ENCODE assay signal across 9 cellular contexts in genomic region chr6:42405025-42405424, GRCh38. TPM values are rescaled to one million over a fixed set of nuclear protein-coding genes. Genes with fewer than 3 reads are reported as not detected.
DNase-seq lines count a peak whose midpoint lies in the region; ATAC-seq and TF ChIP-seq lines count a peak whose summit lies in the region.
"Had no signal": no experiment of that assay in that cellular context is flagged by ENCODE, and none has a peak within 500 bp of the region (broad histone marks: within the 10 kb centered on the region; RNA-seq: fewer than 3 reads in every experiment).

No MANE protein-coding gene starts in this region.

- H3K79me2 ChIP-seq in mammary epithelial cell (ENCODE audit: insufficient read depth, low read length) = peaks cover 14% of the 10 kb centered on the region

- H3K4me2 ChIP-seq in mammary epithelial cell (ENCODE audit: insufficient read depth, low read depth, low read length) = peak overlapping the region; percentile 31

- no peaks in the 10 kb centered on the region for H4K20me1 ChIP-seq in mammary epithelial cell (ENCODE audit: insufficient read depth, low read length)

- DNase-seq in stimulated activated naive CD8-positive, alpha-beta T cell treated with anti-CD3 and anti-CD28 coated beads, Interleukin-15, amount 100 ng/mL, for 72 hours = no peak
- DNase-seq in stimulated activated naive CD8-positive, alpha-beta T cell treated with anti-CD3 and anti-CD28 coated beads, Interleukin-15, Interleukin-2, amounts not matched to agents 100 U/mL and 50 U/mL, for 24 hours = no peak
- no peak for DNase-seq in mammary epithelial cell
- no peak for DNase-seq in ACHN
- DNase-seq in posterior vena cava (ENCODE audit: low spot score) = no peak
- no peak for DNase-seq in DMS 273 (lab: John Stamatoyannopoulos, UW; ENCODE audit: unreplicated experiment)
- no peak for DNase-seq in NCI-H2081 (lab: John Stamatoyannopoulos, UW)
- DNase-seq: NCI-H2171 treated with DMSO at 0.1 percent for 48 hours had no signal

- no peak for TF ChIP-seq CTCF in mammary epithelial cell (conservative IDR thresholded peaks at IDR 0.05 in 1 of 2, IDR thresholded peaks at IDR 0.05 in 1 of 2; ENCODE audit: extremely low read depth in 1 of 2, insufficient read depth in 1 of 2, low read depth in 1 of 2, low read length in 2 of 2)

- H3K4me3 ChIP-seq in mammary epithelial cell (replicated peaks in 1 of 3; ENCODE audit: insufficient read depth in 1 of 3, low read depth in 2 of 3, low read length in 3 of 3) = no peak overlapping the region
- H3K4me3 ChIP-seq in iPS-20b (ENCODE audit: low read length) = 0 out of 2 replicates have a peak overlapping the region, but pooled peaks have one; percentile 8

- peak overlapping the region; percentile 23 to 37 for H3K27ac Mint-ChIP-seq in stimulated activated naive CD8-positive, alpha-beta T cell treated with anti-CD3 and anti-CD28 coated beads, Interleukin-15, amount 100 ng/mL, for 72 hours

- 97% methylated on average over 2 of the region's 2 CpGs for WGBS in mammary epithelial cell (ENCODE audit: low coverage, missing lambda C conversion rate)

- no peaks in the 10 kb centered on the region for H3K27me3 Mint-ChIP-seq in stimulated activated naive CD8-positive, alpha-beta T cell treated with anti-CD3 and anti-CD28 coated beads, Interleukin-15, amount 100 ng/mL, for 72 hours

- H3K9me3 ChIP-seq in mammary epithelial cell (replicated peaks; ENCODE audit: insufficient read depth, low read length) (no peaks in the 10 kb centered on the region), iPS-20b (ENCODE audit: insufficient read depth, low read depth, low read length) (no peaks in the 10 kb centered on the region)

- H3K9ac ChIP-seq in mammary epithelial cell (ENCODE audit: insufficient read depth, low read length) = no peak overlapping the region
- H3K9ac ChIP-seq in iPS-20b (ENCODE audit: low read depth, low read length) = no peak overlapping the region

- CTCF ChIA-PET in mammary epithelial cell (lab: Charles Lee; ENCODE audit: low non-redundant PET) = no interaction called here

- H3K27ac ChIP-seq in mammary epithelial cell (ENCODE audit: insufficient read depth, low read depth, low read length) = peak overlapping the region; percentile 52
- H3K27ac ChIP-seq in iPS-20b (ENCODE audit: low read length) = no peak overlapping the region

- no peak overlapping the region for H3K4me3 Mint-ChIP-seq in stimulated activated naive CD8-positive, alpha-beta T cell treated with anti-CD3 and anti-CD28 coated beads, Interleukin-15, amount 100 ng/mL, for 72 hours

- no peak for ATAC-seq in stimulated activated naive CD8-positive, alpha-beta T cell treated with anti-CD3 and anti-CD28 coated beads, Interleukin-15, amount 100 ng/mL, for 72 hours
- ATAC-seq in stimulated activated naive CD8-positive, alpha-beta T cell treated with anti-CD3 and anti-CD28 coated beads, Interleukin-15, Interleukin-2, amounts not matched to agents 100 U/mL and 50 U/mL, for 24 hours = no peak

- peak overlapping the region; percentile 65 for H2AFZ ChIP-seq in mammary epithelial cell (ENCODE audit: low read depth, low read length)

- peaks cover 77% of the 10 kb centered on the region for H3K4me1 Mint-ChIP-seq in stimulated activated naive CD8-positive, alpha-beta T cell treated with anti-CD3 and anti-CD28 coated beads, Interleukin-15, amount 100 ng/mL, for 72 hours

- no TSS peak for BruUV-seq in mammary epithelial cell (replicated peaks; lab: Mats Ljungman, UMichigan)

- no peaks in the 10 kb centered on the region for H3K27me3 ChIP-seq in mammary epithelial cell (ENCODE audit: insufficient read depth, low read length)
- H3K27me3 ChIP-seq in iPS-20b (ENCODE audit: insufficient read depth, low read length) = no peaks in the 10 kb centered on the region

- intact Hi-C loops in mammary epithelial cell (cut with micrococcal nuclease) = no loop called here
- intact Hi-C loops in posterior vena cava (cut with DNase I) = no loop called here

- H3K36me3 ChIP-seq in mammary epithelial cell (ENCODE audit: insufficient read depth, low read length) = no peaks in the 10 kb centered on the region
- H3K36me3 ChIP-seq in iPS-20b (ENCODE audit: insufficient read depth, low read depth, low read length) = no peaks in the 10 kb centered on the region

- H3K9me3 Mint-ChIP-seq in stimulated activated naive CD8-positive, alpha-beta T cell treated with anti-CD3 and anti-CD28 coated beads, Interleukin-15, amount 100 ng/mL, for 72 hours = no peaks in the 10 kb centered on the region

- H3K4me1 ChIP-seq in mammary epithelial cell (ENCODE audit: insufficient read depth, low read length) (peaks cover 45% of the 10 kb centered on the region), iPS-20b (ENCODE audit: insufficient read depth, low read length) (peaks cover 26% of the 10 kb centered on the region)

- in situ Hi-C loops in mammary epithelial cell (cut with MboI; ENCODE audit: low sequenced_read_pairs in 2 of 2) (no loop called here), ACHN (cut with HindIII; ENCODE audit: low pct_ligation_motif_present, low pct_unique_long_range_greater_than_20kb, low sequenced_read_pairs) (no loop called here)

- dilution Hi-C loops in mammary epithelial cell (cut with HindIII; ENCODE audit: low sequenced_read_pairs) = no loop called here

RNA-seq across cellular contexts. Expression of gene TRERF1, which starts 46.7 kb away (rescaled TPM):
- total RNA-seq in mammary epithelial cell = 1 to 10 TPM in 1 of 2 donors, under 1 TPM in 1; 0.33 to 4.9 TPM
- 3.7 TPM for polyA plus RNA-seq in mammary epithelial cell
- polyA minus RNA-seq in mammary epithelial cell = 10.7 TPM
- total RNA-seq in posterior vena cava = 1 to 10 TPM; 3.4 to 5.6 TPM
